17 cellular contexts compared by ENCODE assay signal in the genomic region with DNA sequence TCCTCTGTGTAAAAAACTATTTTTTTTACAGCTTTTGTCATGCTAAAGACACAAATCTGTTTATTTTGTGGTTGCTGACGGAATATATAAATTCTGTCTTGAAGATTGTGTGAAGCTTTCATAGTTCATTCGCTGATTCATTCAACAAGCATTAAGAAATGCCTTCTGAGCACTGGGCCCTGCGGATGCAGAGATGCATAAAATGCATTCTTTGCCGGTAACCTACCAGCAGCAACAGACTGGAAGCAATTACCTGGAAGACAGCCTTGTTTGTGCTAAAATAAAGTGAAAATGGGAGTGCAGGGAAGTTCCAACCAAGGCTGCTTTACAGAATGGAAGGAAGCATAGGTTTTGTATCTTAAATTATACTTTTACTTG.
DNase-seq lines count a peak whose midpoint lies in the region; ATAC-seq and TF ChIP-seq lines count a peak whose summit lies in the region.
"Had no signal": no experiment of that assay in that cellular context is flagged by ENCODE, and none has a peak within 500 bp of the region (broad histone marks: within the 10 kb centered on the region; RNA-seq: fewer than 3 reads in every experiment).

No MANE protein-coding gene starts in this region.

- intact Hi-C loops in sciatic nerve (cut with DNase I): no loop called here

- in situ Hi-C loops in astrocyte of the cerebellum (cut with HindIII; ENCODE audit: low sequenced_read_pairs): no loop called here

- DNase-seq in AG08395 (ENCODE audit: low spot score) (peak; percentile 73), HS-5 (ENCODE audit: low read depth) (peak; percentile 51), astrocyte of the cerebellum (ENCODE audit: low read depth) (peak; percentile 80), kidney glomerular epithelial cell (lab: John Stamatoyannopoulos, UW) (peak; percentile 80), activated gamma-delta T cell treated with Interleukin-2 at 50 U/mL for 16 hours (no peak), NCI-H345 (lab: John Stamatoyannopoulos, UW) (no peak), sciatic nerve (ENCODE audit: low spot score) (no peak)
- no peak for DNase-seq in activated CD4-positive, alpha-beta T cell treated with anti-CD3 and anti-CD28 coated beads for 1 hour
- DNase-seq: activated CD4-positive, alpha-beta T cell treated with anti-CD3 and anti-CD28 coated beads, Interleukin-2, amount 50 U/mL, for 4 hours; BE2C; foreskin melanocyte; Karpas-422; NCI-H2107; spleen; transverse colon had no signal

- TF ChIP-seq CTCF in astrocyte of the cerebellum (IDR thresholded peaks at IDR 0.05; ENCODE audit: low read depth, low read length, missing control alignments): no peak

- no peak overlapping the region for H3K4me3 ChIP-seq in astrocyte of the cerebellum (ENCODE audit: low read depth, low read length)
- H3K4me3 ChIP-seq: spleen, transverse colon had no signal

- ATAC-seq in sciatic nerve: no peak
- ATAC-seq: left lobe of liver; natural killer cell treated with Interleukin-12 subunit alpha and Interleukin-12 subunit beta and Interleukin-15 and Interleukin-18, amount 100 ng/mL, for 72 hours had no signal

Comparison
In these comparisons a context has a peak if more than half of its experiments do, and no peak if none do; other contexts are left out.
1. DNase-seq: peak in AG08395 (single experiment), HS-5 (single experiment), astrocyte of the cerebellum (single experiment) and kidney glomerular epithelial cell (single experiment); none in activated gamma-delta T cell treated with Interleukin-2 at 50 U/mL for 16 hours (single experiment), NCI-H345 (single experiment), activated CD4-positive, alpha-beta T cell treated with anti-CD3 and anti-CD28 coated beads for 1 hour (single experiment) and sciatic nerve (single experiment).